In genomic region chr5:88588609-88589008, GRCh38 we compare ENCODE assay signal across 27 cellular contexts.
DNase-seq lines count a peak whose midpoint lies in the region; ATAC-seq and TF ChIP-seq lines count a peak whose summit lies in the region.
"Had no signal": no experiment of that assay in that cellular context is flagged by ENCODE, and none has a peak within 500 bp of the region (broad histone marks: within the 10 kb centered on the region; RNA-seq: fewer than 3 reads in every experiment).

No MANE protein-coding gene starts in this region.

- no peaks in the 10 kb centered on the region for H3K9me3 ChIP-seq in HEK293 (ENCODE audit: control insufficient read depth, insufficient read depth, low read depth, low read length)
- H3K9me3 ChIP-seq in body of pancreas, result peaks cover 0 to 14% (median 0%) of the 10 kb centered on the region in 3 donors
- H3K9me3 ChIP-seq: A549, BE2C, Caco-2 had no signal

- no peak for TF ChIP-seq POLR2A in body of pancreas (IDR thresholded peaks at IDR 0.05)

- no peak for DNase-seq in body of pancreas
- DNase-seq: 8988T; ACHN; AML-193; BE2C; C1 segment of cervical spinal cord; Caco-2; Calu3; CD4-positive, alpha-beta memory T cell; CD4-positive, alpha-beta T cell; CD4-positive, CD25-positive, alpha-beta regulatory T cell; CD8-positive, alpha-beta memory T cell; CD8-positive, alpha-beta T cell; COR-L47; DMS 273 treated with DMSO at 0.1 percent for 48 hours; DMS153; DMS53; DMS79; DMS79 treated with DMSO at 0.1 percent for 48 hours; DND-41; EL had no signal

- H3K4me1 ChIP-seq in HEK293 (ENCODE audit: control insufficient read depth, insufficient read depth, low read length) (no peaks in the 10 kb centered on the region), body of pancreas (no peaks in the 10 kb centered on the region)
- H3K4me1 ChIP-seq: A549; BE2C; BLaER1; BLaER1 treated with 17β-estradiol and CSF1 and Interleukin-3, amounts not matched to agents 10 nM and 100 nM; Caco-2 had no signal

- intact Hi-C loops in body of pancreas (cut with DNase I), result no loop called here

- ATAC-seq in body of pancreas, result no peak
- ATAC-seq: A549; CD8-positive, alpha-beta T cell had no signal

- H3K36me3 ChIP-seq in HEK293 (ENCODE audit: control insufficient read depth in 2 of 2, insufficient read depth in 1 of 2, low read length in 2 of 2), result no peaks in the 10 kb centered on the region
- no peaks in the 10 kb centered on the region for H3K36me3 ChIP-seq in body of pancreas (replicated peaks in 1 of 2; ENCODE audit: insufficient read depth in 1 of 2, low read depth in 2 of 2)
- H3K36me3 ChIP-seq: BE2C; BLaER1; BLaER1 treated with 17β-estradiol and CSF1 and Interleukin-3, amounts not matched to agents 10 nM and 100 nM had no signal

- POLR2A ChIA-PET in HEK293 (lab: Yijun Ruan, JAX), result no interaction called here

- TF ChIP-seq CTCF in HEK293 (tag by site-specific recombination; IDR thresholded peaks at IDR 0.05) (no peak), body of pancreas (IDR thresholded peaks at IDR 0.05) (no peak)

- no peaks in the 10 kb centered on the region for H3K27me3 ChIP-seq in body of pancreas
- H3K27me3 ChIP-seq: BE2C; BLaER1; BLaER1 treated with 17β-estradiol and CSF1 and Interleukin-3, amounts not matched to agents 10 nM and 100 nM had no signal

- H3K4me3 ChIP-seq in HEK293 (ENCODE audit: low read depth, low read length), result no peak overlapping the region
- no peak overlapping the region for H3K4me3 ChIP-seq in body of pancreas
- H3K4me3 ChIP-seq: A549; BLaER1; BLaER1 treated with 17β-estradiol and CSF1 and Interleukin-3, amounts not matched to agents 10 nM and 100 nM had no signal

- CTCF ChIA-PET in HEK293 (lab: Yijun Ruan, JAX), result no interaction called here

- WGBS in body of pancreas, 2 donors, result 57 to 71% methylated on average over 4 of the region's 4 CpGs

- H3K27ac ChIP-seq in HEK293 (ENCODE audit: extremely low read depth, low read depth, low read length) (no peak overlapping the region), body of pancreas (no peak overlapping the region)
- H3K27ac ChIP-seq: 22Rv1; A549; BLaER1; BLaER1 treated with 17β-estradiol and CSF1 and Interleukin-3, amounts not matched to agents 10 nM and 100 nM; C4-2B had no signal

TF ChIP-seq in HEK293, 187 proteins besides CTCF, POLR2A, EP300 and RAD21:
- TF ChIP-seq, protein P1, sequence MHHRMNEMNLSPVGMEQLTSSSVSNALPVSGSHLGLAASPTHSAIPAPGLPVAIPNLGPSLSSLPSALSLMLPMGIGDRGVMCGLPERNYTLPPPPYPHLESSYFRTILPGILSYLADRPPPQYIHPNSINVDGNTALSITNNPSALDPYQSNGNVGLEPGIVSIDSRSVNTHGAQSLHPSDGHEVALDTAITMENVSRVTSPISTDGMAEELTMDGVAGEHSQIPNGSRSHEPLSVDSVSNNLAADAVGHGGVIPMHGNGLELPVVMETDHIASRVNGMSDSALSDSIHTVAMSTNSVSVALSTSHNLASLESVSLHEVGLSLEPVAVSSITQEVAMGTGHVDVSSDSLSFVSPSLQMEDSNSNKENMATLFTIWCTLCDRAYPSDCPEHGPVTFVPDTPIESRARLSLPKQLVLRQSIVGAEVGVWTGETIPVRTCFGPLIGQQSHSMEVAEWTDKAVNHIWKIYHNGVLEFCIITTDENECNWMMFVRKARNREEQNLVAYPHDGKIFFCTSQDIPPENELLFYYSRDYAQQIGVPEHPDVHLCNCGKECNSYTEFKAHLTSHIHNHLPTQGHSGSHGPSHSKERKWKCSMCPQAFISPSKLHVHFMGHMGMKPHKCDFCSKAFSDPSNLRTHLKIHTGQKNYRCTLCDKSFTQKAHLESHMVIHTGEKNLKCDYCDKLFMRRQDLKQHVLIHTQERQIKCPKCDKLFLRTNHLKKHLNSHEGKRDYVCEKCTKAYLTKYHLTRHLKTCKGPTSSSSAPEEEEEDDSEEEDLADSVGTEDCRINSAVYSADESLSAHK (tag by site-specific recombination; IDR thresholded peaks at IDR 0.05), result no peak
- peak; percentile 83 for TF ChIP-seq ZNF529 (tag by site-specific recombination; IDR thresholded peaks at IDR 0.05; ENCODE audit: insufficient replicate concordance)
- no peak for TF ChIP-seq KLF8 (tag by site-specific recombination; IDR thresholded peaks at IDR 0.05)
- TF ChIP-seq ZNF791 (tag by site-specific recombination; IDR thresholded peaks at IDR 0.05), result no peak
- 0 out of 2 replicates have a peak, but pooled peaks have one; percentile 41 for TF ChIP-seq TRIM28 (IDR thresholded peaks at IDR 0.05; ENCODE audit: borderline replicate concordance, low read length)
- peak; percentile 61 for TF ChIP-seq SETDB1 (IDR thresholded peaks at IDR 0.05; ENCODE audit: insufficient read length, low read length)
